9 cellular contexts compared by ENCODE assay signal in genomic region chr12:92506460-92506859, GRCh38.
A peak's percentile ranks its signal among the peaks of the same experiment; 100 is the strongest.
DNase-seq lines count a peak whose midpoint lies in the region; ATAC-seq, FAIRE-seq and TF ChIP-seq lines count a peak whose summit lies in the region.
"Had no signal": no experiment of that assay in that cellular context is flagged by ENCODE, and none has a peak within 500 bp of the region (broad histone marks: within the 10 kb centered on the region; RNA-seq: fewer than 3 reads in every experiment).

No MANE protein-coding gene starts in this region.

- H4K5ac ChIP-seq in H1 (ENCODE audit: insufficient read length, low read depth, low read length): no peak overlapping the region

- no peaks in the 10 kb centered on the region for H3K79me1 ChIP-seq in H1 (ENCODE audit: low read depth, low read length)

- H2BK15ac ChIP-seq in H1 (ENCODE audit: low read length): no peak overlapping the region

- no peak overlapping the region for H2BK20ac ChIP-seq in H1 (ENCODE audit: low read length)

- no peaks in the 10 kb centered on the region for H3K36me3 Mint-ChIP-seq in neural progenitor cell

- no peaks in the 10 kb centered on the region; a peak in 1 of 4 replicates for H3K9me3 ChIP-seq in H1 (ENCODE audit: insufficient read depth in 2 of 2, low read depth in 1 of 2, low read length in 1 of 2)
- no peaks in the 10 kb centered on the region for H3K9me3 ChIP-seq in neural progenitor cell (ENCODE audit: low read depth)
- H3K9me3 ChIP-seq in WERI-Rb-1 (ENCODE audit: severe bottlenecking): no peaks in the 10 kb centered on the region

- H3K9ac ChIP-seq in H1 (replicated peaks in 1 of 4; ENCODE audit: extremely low read depth in 1 of 4, low read depth in 3 of 4, low read length in 3 of 4) (no peak overlapping the region), neural progenitor cell (no peak overlapping the region)

- H3K79me2 ChIP-seq in H1 (ENCODE audit: control insufficient read depth in 1 of 2, insufficient read depth in 2 of 2, low read length in 2 of 2): no peaks in the 10 kb centered on the region
- H3K79me2 ChIP-seq in neural progenitor cell (ENCODE audit: low read depth): no peaks in the 10 kb centered on the region

- POLR2A ChIA-PET in H1 (lab: Charles Lee; ENCODE audit: partially characterized antibody): interaction anchor here (0.6 kb wide), 1 partner anchor 362 kb away, joined by 3 read pairs; no protein-coding TSS in a partner anchor

- TF ChIP-seq EP300 in H1 (IDR thresholded peaks at IDR 0.05; ENCODE audit: borderline replicate concordance in 1 of 2, low read depth in 2 of 2, low read length in 2 of 2): no peak

- no peak overlapping the region for H3K14ac ChIP-seq in H1 (ENCODE audit: insufficient read length)

- no peak for FAIRE-seq in H1 (lab: Jason Lieb, UNC)

- H2AFZ ChIP-seq in H1 (ENCODE audit: low read length): peak overlapping the region; percentile 69; the same call in 1 of the 2 replicates
- H2AFZ ChIP-seq in neural progenitor cell (replicated peaks): peak overlapping the region; percentile 38

- no peak overlapping the region for H4K8ac ChIP-seq in H1 (ENCODE audit: extremely low read depth, insufficient read depth, low read length)

- DNase-seq in Daoy (ENCODE audit: low read depth) (peak; percentile 3), NCI-H748 (lab: John Stamatoyannopoulos, UW; ENCODE audit: unreplicated experiment) (peak; percentile 73), H1 (ENCODE audit: low read depth in 1 of 2, low spot score in 2 of 2) (no peak), neural progenitor cell (ENCODE audit: low spot score) (no peak), ACHN (no peak), NCI-H2196 treated with DMSO at 0.1 percent for 48 hours (lab: John Stamatoyannopoulos, UW; ENCODE audit: unreplicated experiment) (no peak), WERI-Rb-1 (no peak)

- peaks cover 24% of the 10 kb centered on the region for H3F3A ChIP-seq in neural progenitor cell (ENCODE audit: low read depth)

- no peak overlapping the region for H3K56ac ChIP-seq in H1 (replicated peaks; ENCODE audit: insufficient read length, low read depth, low read length)

- H3K4me1 Mint-ChIP-seq in neural progenitor cell: peaks cover 46% of the 10 kb centered on the region

- no peak for ATAC-seq in GM21737 (IDR thresholded peaks at IDR 0.05; ENCODE audit: unreplicated experiment)

- no peak overlapping the region for H3K27ac Mint-ChIP-seq in neural progenitor cell

- 97% methylated on average over 2 of the region's 2 CpGs; no CpG with 5 or more reads in 1 of the 2 experiments for WGBS in H1 (ENCODE audit: extremely low coverage in 1 of 2, insufficient coverage in 1 of 2, insufficient read length in 1 of 2, insufficient replicate concordance in 2 of 2, low coverage in 1 of 2, low lambda C conversion rate in 2 of 2, missing lambda C conversion rate in 1 of 2), 2 experiments

- H3K27me3 Mint-ChIP-seq in neural progenitor cell (ENCODE audit: insufficient read depth, low read depth): peaks cover 3% of the 10 kb centered on the region

- H4K20me1 ChIP-seq in H1 (replicated peaks in 1 of 2; ENCODE audit: control insufficient read depth in 1 of 2, insufficient read depth in 2 of 2, low read length in 2 of 2): no peaks in the 10 kb centered on the region
- H4K20me1 ChIP-seq in neural progenitor cell (ENCODE audit: low read depth): no peaks in the 10 kb centered on the region

- no peak overlapping the region for H3K4me3 Mint-ChIP-seq in neural progenitor cell

- H4K91ac ChIP-seq in H1 (replicated peaks; ENCODE audit: insufficient read length, low read length): no peak overlapping the region

- no peak overlapping the region for H2BK120ac ChIP-seq in H1 (replicated peaks; ENCODE audit: low read depth, low read length)

- CTCF ChIA-PET in H1 (lab: Charles Lee; ENCODE audit: partially characterized antibody): interaction anchor here (0.6 to 1.2 kb wide), 2 partner anchors 22 to 40 kb away, joined by 3 read pairs; no protein-coding TSS in a partner anchor

- no peak for TF ChIP-seq POLR2A in H1 (IDR thresholded peaks at IDR 0.05; ENCODE audit: control extremely low read depth in 1 of 2, low read depth in 2 of 2, low read length in 2 of 2)

- TF ChIP-seq RAD21 in H1 (IDR thresholded peaks at IDR 0.05 in 1 of 2, conservative IDR thresholded peaks at IDR 0.05 in 1 of 2; ENCODE audit: low read depth in 2 of 2, low read length in 2 of 2): no peak; a peak in 1 of 4 replicates

- no peak overlapping the region for H3K23ac ChIP-seq in H1 (ENCODE audit: insufficient read length)

- no peak overlapping the region for H2BK12ac ChIP-seq in H1 (ENCODE audit: low read depth, low read length)

- H3K23me2 ChIP-seq in H1 (ENCODE audit: low read depth, low read length): no peaks in the 10 kb centered on the region

- H3K27me3 ChIP-seq in H1 (replicated peaks in 1 of 4; ENCODE audit: control insufficient read depth in 3 of 4, extremely low read depth in 1 of 4, insufficient read depth in 3 of 4, low read length in 3 of 4): no peaks in the 10 kb centered on the region
- no peaks in the 10 kb centered on the region for H3K27me3 ChIP-seq in neural progenitor cell
- H3K27me3 ChIP-seq in WERI-Rb-1 (ENCODE audit: insufficient read depth, low read depth, severe bottlenecking): no peaks in the 10 kb centered on the region

- H3K27ac ChIP-seq in H1 (ENCODE audit: low read depth, low read length) (no peak overlapping the region), neural progenitor cell (no peak overlapping the region), WERI-Rb-1 (no peak overlapping the region)

- peaks cover 2% of the 10 kb centered on the region for H3K9me3 Mint-ChIP-seq in neural progenitor cell

- H2BK5ac ChIP-seq in H1 (ENCODE audit: low read depth, low read length): no peak overlapping the region

- no peak overlapping the region for H3K18ac ChIP-seq in H1 (ENCODE audit: extremely low read depth, low read length)

- H3K36me3 ChIP-seq in H1 (ENCODE audit: control insufficient read depth in 2 of 4, insufficient read depth in 4 of 4, low read length in 3 of 4): no peaks in the 10 kb centered on the region
- no peaks in the 10 kb centered on the region for H3K36me3 ChIP-seq in neural progenitor cell
- H3K36me3 ChIP-seq in WERI-Rb-1: no peaks in the 10 kb centered on the region

- no peak overlapping the region for H2AK5ac ChIP-seq in H1 (ENCODE audit: low read depth, low read length)

- H3K4me1 ChIP-seq in H1 (replicated peaks in 1 of 4; ENCODE audit: control insufficient read depth in 3 of 4, insufficient read depth in 4 of 4, low read length in 3 of 4) (peaks cover 0 to 3% (median under 1%) of the 10 kb centered on the region in 4 experiments; a peak in 1 of 7 replicates), neural progenitor cell (peaks cover 47% of the 10 kb centered on the region)

- H3K4ac ChIP-seq in H1 (replicated peaks; ENCODE audit: insufficient read length, low read depth, low read length): no peak overlapping the region

- H3K4me2 ChIP-seq in H1 (ENCODE audit: insufficient read depth in 1 of 2, low read depth in 2 of 2, low read length in 2 of 2) (no peak overlapping the region), neural progenitor cell (no peak overlapping the region)

- TF ChIP-seq CTCF in H1 (IDR thresholded peaks at IDR 0.05; ENCODE audit: control extremely low read depth in 1 of 3, insufficient read depth in 1 of 3, low read depth in 1 of 3, low read length in 3 of 3) (no peak), neural progenitor cell (IDR thresholded peaks at IDR 0.05) (no peak), WERI-Rb-1 (IDR thresholded peaks at IDR 0.05; ENCODE audit: low read depth, low read length) (no peak)

- in situ Hi-C loops in ACHN (cut with HindIII; ENCODE audit: low pct_ligation_motif_present, low pct_unique_long_range_greater_than_20kb, low sequenced_read_pairs): no loop called here

- no peak overlapping the region for H3K4me3 ChIP-seq in H1 (ENCODE audit: extremely low read depth in 1 of 4, insufficient read depth in 2 of 4, low read depth in 3 of 4, low read length in 4 of 4)
- H3K4me3 ChIP-seq in neural progenitor cell: no peak overlapping the region
- H3K4me3 ChIP-seq in WERI-Rb-1 (ENCODE audit: low read depth, low read length): no peak overlapping the region
- H3K4me3 ChIP-seq: lung had no signal

TF ChIP-seq in H1, 55 proteins besides CTCF, POLR2A, EP300 and RAD21:
- no peak for TF ChIP-seq TBP (IDR thresholded peaks at IDR 0.05; ENCODE audit: low read depth, low read length)
- no peak for TF ChIP-seq GTF2F1 (IDR thresholded peaks at IDR 0.05; ENCODE audit: borderline replicate concordance, low read depth, low read length)
- TF ChIP-seq TCF12 (IDR thresholded peaks at IDR 0.05; ENCODE audit: low read depth, low read length): no peak
- no peak for TF ChIP-seq KDM5A (IDR thresholded peaks at IDR 0.05; ENCODE audit: low read length)
- TF ChIP-seq YY1 (IDR thresholded peaks at IDR 0.05; ENCODE audit: low read depth, low read length): no peak
- no peak for TF ChIP-seq FOSL1 (IDR thresholded peaks at IDR 0.05; ENCODE audit: insufficient read depth, low read depth, low read length)
- no peak for TF ChIP-seq BCL11A (IDR thresholded peaks at IDR 0.05; ENCODE audit: low read depth in 2 of 2, low read length in 2 of 2)
- no peak for TF ChIP-seq CEBPB (IDR thresholded peaks at IDR 0.05; ENCODE audit: low read depth, low read length)
- TF ChIP-seq SUZ12 (IDR thresholded peaks at IDR 0.05; ENCODE audit: low read length): no peak
- no peak for TF ChIP-seq GABPA (IDR thresholded peaks at IDR 0.05; ENCODE audit: borderline replicate concordance, insufficient read depth, low read length)
- TF ChIP-seq RNF2 (IDR thresholded peaks at IDR 0.05; ENCODE audit: borderline replicate concordance, low read depth, low read length, missing control alignments, poor library complexity, severe bottlenecking): no peak
- no peak for TF ChIP-seq CHD1 (IDR thresholded peaks at IDR 0.05; ENCODE audit: low read depth, low read length)

Comparison
In these comparisons a context has a peak if more than half of its experiments do, and no peak if none do; other contexts are left out.
1. DNase-seq: peak in Daoy (single experiment) and NCI-H748 (single experiment); none in H1 (0 of 2), neural progenitor cell (single experiment), ACHN (single experiment), NCI-H2196 treated with DMSO at 0.1 percent for 48 hours (single experiment) and WERI-Rb-1 (single experiment).